In the genomic region with DNA sequence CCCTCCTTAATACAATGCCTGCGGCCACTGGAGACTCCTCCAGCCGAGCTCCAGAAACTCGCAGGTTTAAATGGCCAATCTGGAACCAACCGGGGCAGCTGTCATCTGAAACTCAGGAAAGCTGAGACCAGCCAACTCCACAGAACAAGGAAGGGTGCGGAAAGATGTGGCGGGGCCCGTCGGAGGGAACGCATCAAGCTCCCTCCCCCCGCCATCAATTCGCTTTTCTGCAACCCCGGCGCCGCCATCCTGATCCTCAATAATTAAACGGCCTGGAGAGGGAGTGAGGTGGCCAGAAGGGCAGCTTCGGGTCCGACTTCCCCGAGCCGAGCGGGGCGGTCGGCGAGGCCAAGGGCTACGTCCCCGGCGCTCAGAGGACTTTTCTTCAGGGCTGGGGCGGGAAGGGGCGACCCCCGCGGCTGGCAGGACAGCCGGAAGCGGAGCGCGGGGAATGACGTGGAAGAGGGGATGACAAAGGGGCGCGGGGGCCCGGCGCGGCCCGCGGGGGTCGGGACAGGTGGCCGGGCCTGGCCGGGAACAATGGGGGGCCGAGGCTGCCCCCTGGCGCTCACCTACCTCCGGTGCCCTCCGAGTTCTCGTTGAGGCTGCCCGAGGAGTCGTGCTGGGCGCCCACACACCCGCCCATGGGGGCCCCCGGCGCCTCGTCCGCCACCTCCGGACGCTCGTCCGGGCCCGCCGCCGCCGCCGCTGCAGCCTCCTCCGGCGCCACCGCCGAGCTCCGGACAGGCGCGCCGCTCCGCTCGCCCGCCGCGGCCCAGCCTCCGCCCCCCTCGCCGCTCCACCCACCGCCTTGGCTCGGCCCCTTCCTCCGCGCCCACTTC, we compare ENCODE assay signal across 8 cellular contexts. TPM values are rescaled to one million over a fixed set of nuclear protein-coding genes. Genes with fewer than 3 reads are reported as not detected.
DNase-seq lines count a peak whose midpoint lies in the region; ATAC-seq lines count a peak whose summit lies in the region.

A gene with protein sequence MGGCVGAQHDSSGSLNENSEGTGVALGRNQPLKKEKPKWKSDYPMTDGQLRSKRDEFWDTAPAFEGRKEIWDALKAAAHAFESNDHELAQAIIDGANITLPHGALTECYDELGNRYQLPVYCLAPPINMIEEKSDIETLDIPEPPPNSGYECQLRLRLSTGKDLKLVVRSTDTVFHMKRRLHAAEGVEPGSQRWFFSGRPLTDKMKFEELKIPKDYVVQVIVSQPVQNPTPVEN (minus strand): TSS at position 745 of the 842 bp plus-strand sequence. CDS start 99 bp downstream, at position 646.

- peak within 1 kb of the TSS; percentile 85 for H3K4me3 Mint-ChIP-seq in activated CD4-positive, alpha-beta T cell treated with anti-CD3 and anti-CD28 coated beads for 36 hours

- peak; percentile 40 to 58 for DNase-seq in activated CD8-positive, alpha-beta memory T cell treated with anti-CD3 and anti-CD28 coated beads for 1 hour (ENCODE audit: extremely low read depth in 1 of 2, low read depth in 1 of 2)
- DNase-seq in activated CD8-positive, alpha-beta memory T cell treated with anti-CD3 and anti-CD28 coated beads for 24 hours = no peak
- DNase-seq in NCI-H2171 (lab: John Stamatoyannopoulos, UW) (peak; percentile 40), dedifferentiated amniotic fluid mesenchymal stem cell (ENCODE audit: extremely low spot score) (peak; percentile 67), left lobe of liver (ENCODE audit: low spot score) (peak; percentile 88)
- peak; percentile 84 for DNase-seq in activated CD4-positive, alpha-beta T cell treated with anti-CD3 and anti-CD28 coated beads for 36 hours
- DNase-seq in stimulated activated CD4-positive, alpha-beta T cell treated with anti-CD3 and anti-CD28 coated beads, Interleukin-2, amount 100 ng/mL, for 4 hours (ENCODE audit: low read depth) = peak; percentile 54

- no peaks in the 10 kb centered on the region for H3K9me3 Mint-ChIP-seq in activated CD4-positive, alpha-beta T cell treated with anti-CD3 and anti-CD28 coated beads for 36 hours (ENCODE audit: low read depth)

- H3K27me3 Mint-ChIP-seq in activated CD4-positive, alpha-beta T cell treated with anti-CD3 and anti-CD28 coated beads for 36 hours = no peaks in the 10 kb centered on the region

- intact Hi-C loops in activated CD4-positive, alpha-beta T cell treated with anti-CD3 and anti-CD28 coated beads for 36 hours (cut with DNase I, micrococcal nuclease) = loop anchor here (1.0 to 10.0 kb wide), 12 partner anchors 8 to 1334 kb away; a partner anchor contains a TSS

- CTCF ChIA-PET in activated CD4-positive, alpha-beta T cell treated with anti-CD3 and anti-CD28 coated beads for 36 hours (lab: Charles Lee) = interaction anchor here (0.7 to 2.9 kb wide), 15 partner anchors 8 to 224 kb away, joined by 3 to 13 read pairs (median 5); a partner anchor contains a TSS

- POLR2A ChIA-PET in activated CD4-positive, alpha-beta T cell treated with anti-CD3 and anti-CD28 coated beads for 36 hours (lab: Charles Lee) = interaction anchor here (0.6 to 1.7 kb wide), 7 partner anchors 11 to 276 kb away, joined by 3 to 9 read pairs (median 5); a partner anchor contains a TSS

- H3K4me1 Mint-ChIP-seq in activated CD4-positive, alpha-beta T cell treated with anti-CD3 and anti-CD28 coated beads for 36 hours = peaks cover 16% of the 10 kb centered on the region

- H3K27ac Mint-ChIP-seq in activated CD4-positive, alpha-beta T cell treated with anti-CD3 and anti-CD28 coated beads for 36 hours = peak within 1 kb of the TSS; percentile 87

- ATAC-seq in HG02973 (IDR thresholded peaks at IDR 0.05; ENCODE audit: unreplicated experiment) (peak; percentile 82), left lobe of liver (peak; percentile 89)
- peak; percentile 85 for ATAC-seq in activated CD4-positive, alpha-beta T cell treated with anti-CD3 and anti-CD28 coated beads for 36 hours

- peaks cover 4% of the 10 kb centered on the region for H3K36me3 Mint-ChIP-seq in activated CD4-positive, alpha-beta T cell treated with anti-CD3 and anti-CD28 coated beads for 36 hours (ENCODE audit: low read depth)

RNA-seq across cellular contexts. Expression of the gene that starts here (rescaled TPM):
- total RNA-seq in activated CD4-positive, alpha-beta T cell treated with anti-CD3 and anti-CD28 coated beads for 36 hours = 1 to 10 TPM; 6.0 to 6.1 TPM
- 7.1 TPM for total RNA-seq in left lobe of liver
